ENCODE assay signal across 8 cellular contexts in the genomic region with DNA sequence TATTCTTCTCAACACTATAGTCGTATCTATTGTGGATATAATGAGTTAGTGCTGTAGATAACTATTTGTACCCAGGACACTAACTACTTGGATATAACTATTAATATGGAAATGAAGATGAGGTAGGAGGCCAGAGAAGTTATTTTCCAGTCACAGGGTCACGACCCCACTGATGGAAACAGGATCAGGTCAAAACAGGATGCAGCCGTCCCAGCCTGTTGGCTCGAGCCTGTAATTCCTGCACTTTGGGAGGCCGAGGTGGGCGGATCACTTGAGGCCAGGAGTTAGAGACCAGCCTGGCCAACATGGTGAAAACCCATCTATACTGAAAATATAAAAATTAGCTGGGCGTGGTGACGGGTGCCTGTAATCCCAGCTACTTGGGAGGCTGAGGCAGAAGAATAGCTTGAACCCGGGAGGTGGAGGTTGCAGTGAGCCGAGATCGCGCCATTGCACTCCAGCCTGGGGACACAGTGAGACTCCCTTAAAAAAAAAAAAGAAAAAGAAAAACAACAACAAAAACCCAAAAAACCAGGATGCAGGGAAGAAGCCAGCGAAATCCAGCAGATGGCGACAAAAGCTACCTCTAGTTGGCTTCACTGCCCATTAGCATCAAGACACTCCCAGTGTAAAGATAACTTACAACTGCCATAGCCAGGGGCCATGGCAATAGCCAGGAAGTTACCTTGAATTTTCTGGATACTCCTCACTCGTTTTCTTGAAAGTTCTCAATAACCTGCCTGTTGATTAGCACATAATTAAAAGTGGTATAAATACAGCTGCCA. TPM values are rescaled to one million over a fixed set of nuclear protein-coding genes. Genes with fewer than 3 reads are reported as not detected.
DNase-seq lines count a peak whose midpoint lies in the region; ATAC-seq and TF ChIP-seq lines count a peak whose summit lies in the region.

No MANE protein-coding gene starts in this region.

- intact Hi-C loops in mucosa of descending colon (cut with DNase I, micrococcal nuclease) = no loop called here

- no peaks in the 10 kb centered on the region for H3K4me1 ChIP-seq in mucosa of descending colon (ENCODE audit: low read depth)

- peak; percentile 19 for DNase-seq in stimulated activated CD4-positive, alpha-beta T cell treated with anti-CD3 and anti-CD28 coated beads, Interleukin-15, amount 100 ng/mL, for 24 hours
- no peak for DNase-seq in stimulated activated CD4-positive, alpha-beta T cell treated with anti-CD3 and anti-CD28 coated beads, Interleukin-12 subunit alpha, Interleukin-12 subunit beta, amount 100 ng/mL, for 4 hours
- peak; percentile 19 for DNase-seq in NCI-H146 treated with DMSO at 0.1 percent for 48 hours (lab: John Stamatoyannopoulos, UW; ENCODE audit: unreplicated experiment)
- DNase-seq in astrocyte of the hippocampus (ENCODE audit: low read depth, low spot score) = peak; percentile 48
- DNase-seq in mucosa of descending colon = peak in 1 of 3 donors; percentile 42
- no peak for DNase-seq in NCI-H526 treated with DMSO at 0.1 percent for 48 hours (lab: John Stamatoyannopoulos, UW)
- DNase-seq in GM19240 (ENCODE audit: insufficient read length, low spot score) = no peak

- peak; percentile 47 for ATAC-seq in mucosa of descending colon
- no peak for ATAC-seq in GM21367 (IDR thresholded peaks at IDR 0.05; ENCODE audit: unreplicated experiment)

- H3K4me3 ChIP-seq in mucosa of descending colon = no peak overlapping the region

- no peaks in the 10 kb centered on the region for H3K9me3 ChIP-seq in mucosa of descending colon

- no peaks in the 10 kb centered on the region for H3K36me3 ChIP-seq in mucosa of descending colon (ENCODE audit: low read depth)

- peak; percentile 11 for TF ChIP-seq CTCF in mucosa of descending colon (IDR thresholded peaks at IDR 0.05)

RNA-seq across cellular contexts. Expression of a gene that starts 37.9 kb away (rescaled TPM):
- 1 to 10 TPM; 5.2 to 7.1 (median 7.0) TPM for total RNA-seq in mucosa of descending colon

Comparison
In these comparisons a context has a peak if more than half of its experiments do, and no peak if none do; other contexts are left out.
1. DNase-seq: peak in stimulated activated CD4-positive, alpha-beta T cell treated with anti-CD3 and anti-CD28 coated beads, Interleukin-15, amount 100 ng/mL, for 24 hours (single experiment), NCI-H146 treated with DMSO at 0.1 percent for 48 hours (single experiment) and astrocyte of the hippocampus (single experiment); none in stimulated activated CD4-positive, alpha-beta T cell treated with anti-CD3 and anti-CD28 coated beads, Interleukin-12 subunit alpha, Interleukin-12 subunit beta, amount 100 ng/mL, for 4 hours (single experiment), NCI-H526 treated with DMSO at 0.1 percent for 48 hours (single experiment) and GM19240 (single experiment).